Comparison of ENCODE assay signal across 12 cellular contexts in the genomic region with DNA sequence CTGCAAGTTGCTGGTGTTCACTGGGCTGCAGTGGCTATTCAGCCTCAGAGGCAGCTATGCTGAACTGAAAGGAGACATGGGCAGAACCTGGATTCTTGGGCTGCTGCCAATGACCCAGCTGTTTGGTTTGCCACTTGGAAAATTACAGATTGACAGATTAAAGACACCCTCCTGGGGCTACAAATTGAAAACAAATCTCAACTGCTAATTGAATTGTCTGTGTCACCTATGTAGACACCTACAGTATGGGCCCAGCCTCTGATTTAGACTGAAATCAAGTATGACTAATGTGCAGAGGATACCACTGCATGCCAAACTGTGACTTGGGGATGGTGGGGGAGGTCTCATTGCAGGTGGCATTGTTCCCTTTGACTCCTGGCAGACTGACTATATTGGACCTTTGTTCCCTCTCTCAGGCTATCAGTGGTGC. TPM values are rescaled to one million over a fixed set of nuclear protein-coding genes. Genes with fewer than 3 reads are reported as not detected.
DNase-seq lines count a peak whose midpoint lies in the region; ATAC-seq, FAIRE-seq and TF ChIP-seq lines count a peak whose summit lies in the region.
"Had no signal": no experiment of that assay in that cellular context is flagged by ENCODE, and none has a peak within 500 bp of the region (broad histone marks: within the 10 kb centered on the region; RNA-seq: fewer than 3 reads in every experiment).

No MANE protein-coding gene starts in this region.

- H3K27me3 ChIP-seq in heart left ventricle (no peaks in the 10 kb centered on the region), right atrium auricular region (no peaks in the 10 kb centered on the region)

- no peak for FAIRE-seq in urothelium cell line (lab: Jason Lieb, UNC)
- FAIRE-seq: small intestine had no signal

- no peak for TF ChIP-seq POLR2A in heart left ventricle (IDR thresholded peaks at IDR 0.05)

- no peak for TF ChIP-seq CTCF in heart left ventricle (IDR thresholded peaks at IDR 0.05)
- TF ChIP-seq CTCF in right atrium auricular region (IDR thresholded peaks at IDR 0.05): no peak

- ATAC-seq in heart left ventricle: peak in 3 of 4 donors; percentile 26 to 36 (median 34)

- H3K4me1 ChIP-seq in heart left ventricle (peaks cover 0 to 26% (median 11%) of the 10 kb centered on the region in 12 donors), right atrium auricular region (peaks cover 0 to 13% of the 10 kb centered on the region in 2 donors)

- intact Hi-C loops in heart left ventricle (cut with DNase I): loop anchor here in 3 of 10 donors (5.0 to 10.0 kb wide), 3 partner anchors 35 to 47 kb away; partner anchors contain the start of gene ITSN2 (in 1 of the 3)

- H3K4me3 ChIP-seq in heart left ventricle (no peak overlapping the region), right atrium auricular region (no peak overlapping the region)
- H3K4me3 ChIP-seq: HAP-1 had no signal

- H3K9me3 ChIP-seq in heart left ventricle (no peaks in the 10 kb centered on the region), right atrium auricular region (no peaks in the 10 kb centered on the region)
- H3K9me3 ChIP-seq: HAP-1 had no signal

- H3K27ac ChIP-seq in heart left ventricle (no peak overlapping the region), right atrium auricular region (no peak overlapping the region)

- DNase-seq in heart left ventricle (peak in 4 of 5 donors; percentile 17 to 55 (median 38)), right atrium auricular region (ENCODE audit: low spot score) (no peak), NCI-H524 treated with DMSO at 0.1 percent for 48 hours (lab: John Stamatoyannopoulos, UW) (peak; percentile 11), glomerular visceral epithelial cell (ENCODE audit: extremely low spot score) (peak; percentile 40), urothelium cell line (ENCODE audit: low spot score) (peak; percentile 16), UCSD-AML1 (lab: John Stamatoyannopoulos, UW; ENCODE audit: unreplicated experiment) (no peak), cerebellar nuclear complex (lab: John Stamatoyannopoulos, UW) (no peak)
- DNase-seq in activated CD8-positive, alpha-beta memory T cell treated with anti-CD3 and anti-CD28 coated beads, Interleukin-2, amount 50 U/mL, for 48 hours: no peak
- DNase-seq: NCI-H187; small intestine; stimulated activated naive CD4-positive, alpha-beta T cell had no signal

- H3K36me3 ChIP-seq in heart left ventricle (peaks cover 0 to 15% (median 0%) of the 10 kb centered on the region in 9 donors), right atrium auricular region (no peaks in the 10 kb centered on the region)

RNA-seq across cellular contexts. Expression of gene ITSN2, which starts 42.8 kb away (rescaled TPM):
- total RNA-seq in heart left ventricle: 10 to 100 TPM; 30.6 to 55.0 (median 40.0) TPM
- 10 to 100 TPM; 19.3 to 30.6 TPM for polyA plus RNA-seq in heart left ventricle
- 10 to 100 TPM; 40.1 to 40.4 TPM for total RNA-seq in right atrium auricular region

Comparison
In these comparisons a context has a peak if more than half of its experiments do, and no peak if none do; other contexts are left out.
1. DNase-seq: peak in heart left ventricle (4 of 5), NCI-H524 treated with DMSO at 0.1 percent for 48 hours (single experiment), glomerular visceral epithelial cell (single experiment) and urothelium cell line (single experiment); none in right atrium auricular region (single experiment), UCSD-AML1 (single experiment), activated CD8-positive, alpha-beta memory T cell treated with anti-CD3 and anti-CD28 coated beads, Interleukin-2, amount 50 U/mL, for 48 hours (single experiment) and cerebellar nuclear complex (0 of 2).